ENCODE assay signal across 11 cellular contexts in genomic region chr3:171168551-171168950, GRCh38.
"Had no signal": no experiment of that assay in that cellular context is flagged by ENCODE, and none has a peak within 500 bp of the region (broad histone marks: within the 10 kb centered on the region; RNA-seq: fewer than 3 reads in every experiment).

No MANE protein-coding gene starts in this region.

- FAIRE-seq: urothelium cell line had no signal

- H3K27ac ChIP-seq: colonic mucosa, esophagus squamous epithelium, gastroesophageal sphincter, neutrophil, sigmoid colon, skin epidermis had no signal

- H3K27me3 ChIP-seq: colonic mucosa, esophagus squamous epithelium, gastroesophageal sphincter, neutrophil, sigmoid colon had no signal

- ATAC-seq: gastroesophageal sphincter; naive thymus-derived CD4-positive, alpha-beta T cell had no signal

- H3K9me3 ChIP-seq: colonic mucosa, esophagus squamous epithelium, gastroesophageal sphincter, neutrophil, sigmoid colon had no signal

- H3K9me3 Mint-ChIP-seq: nephron progenitor cell had no signal

- H3K4me3 Mint-ChIP-seq: naive thymus-derived CD4-positive, alpha-beta T cell; nephron progenitor cell had no signal

- H3K27ac Mint-ChIP-seq: nephron progenitor cell had no signal

- H3K27me3 Mint-ChIP-seq: naive thymus-derived CD4-positive, alpha-beta T cell had no signal

- H3K4me1 ChIP-seq: esophagus squamous epithelium, gastroesophageal sphincter, sigmoid colon had no signal

- H3K36me3 ChIP-seq: colonic mucosa, neutrophil had no signal

- DNase-seq: esophagus squamous epithelium; naive thymus-derived CD4-positive, alpha-beta T cell; nephron progenitor cell; sigmoid colon; stimulated activated CD4-positive, alpha-beta T cell treated with anti-CD3 and anti-CD28 coated beads, Interleukin-12 subunit alpha, Interleukin-12 subunit beta, amount 100 ng/mL, for 4 hours; stimulated activated naive CD4-positive, alpha-beta T cell treated with Interleukin-2 at 50 U/mL for 16 hours had no signal

- H3K4me3 ChIP-seq: colonic mucosa, esophagus squamous epithelium, gastroesophageal sphincter, sigmoid colon, skin epidermis had no signal
